Comparison of ENCODE assay signal across 8 cellular contexts in the genomic region with DNA sequence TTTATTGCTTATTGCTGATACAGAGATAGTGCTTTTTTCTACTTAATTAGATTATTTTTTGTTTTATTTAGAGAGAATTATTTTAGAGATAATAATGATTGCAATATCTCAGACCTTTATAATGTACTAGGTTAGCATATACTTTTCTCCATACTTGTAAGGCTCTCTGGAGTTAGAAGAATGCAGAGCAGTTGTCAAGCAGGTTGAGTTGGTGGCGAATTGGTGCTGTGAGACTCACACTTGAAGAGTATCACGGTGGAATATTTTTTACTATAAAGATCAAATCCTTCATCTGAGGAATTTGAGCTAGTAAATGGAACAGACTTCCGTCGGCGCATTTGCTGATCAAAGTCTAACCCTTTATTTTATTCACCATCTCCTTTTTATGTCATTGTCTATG. TPM values are rescaled to one million over a fixed set of nuclear protein-coding genes. Genes with fewer than 3 reads are reported as not detected.
"Had no signal": no experiment of that assay in that cellular context is flagged by ENCODE, and none has a peak within 500 bp of the region (broad histone marks: within the 10 kb centered on the region; RNA-seq: fewer than 3 reads in every experiment).

No MANE protein-coding gene starts in this region.

- H3K4me3 ChIP-seq: K562 had no signal

- H3K27ac ChIP-seq: HL-60 had no signal

- DNase-seq: KG1 had no signal

- ATAC-seq: HepG2, K562 had no signal

RNA-seq across cellular contexts. Expression of a gene that starts 47.3 kb away (rescaled TPM):
- total RNA-seq: HepG2, HT-29, HT1080, IMR-90, K562 had no signal
- polyA plus RNA-seq: HepG2, IgD-negative memory B cell, IMR-90, K562 had no signal
